In genomic region chr3:64900916-64901903, GRCh38 we compare ENCODE assay signal across 20 cellular contexts.
A peak's percentile ranks its signal among the peaks of the same experiment; 100 is the strongest.
DNase-seq lines count a peak whose midpoint lies in the region; ATAC-seq and TF ChIP-seq lines count a peak whose summit lies in the region.
"Had no signal": no experiment of that assay in that cellular context is flagged by ENCODE, and none has a peak within 500 bp of the region (broad histone marks: within the 10 kb centered on the region; RNA-seq: fewer than 3 reads in every experiment).

No MANE protein-coding gene starts in this region.

- ATAC-seq in GM23338 (peak; percentile 83), left ventricle myocardium superior (peak; percentile 85), lower lobe of right lung (no peak)
- ATAC-seq: activated naive CD8-positive, alpha-beta T cell treated with anti-CD3 and anti-CD28 coated beads, Interleukin-2, amount 50 U/mL, for 24 hours; stimulated activated effector memory CD8-positive, alpha-beta T cell treated with anti-CD3 and anti-CD28 coated beads, Interleukin-12 subunit alpha, Interleukin-12 subunit beta, amount 100 ng/mL, for 72 hours; upper lobe of right lung had no signal

- H3K4me1 Mint-ChIP-seq in GM23338 = peaks cover 26% of the 10 kb centered on the region
- H3K4me1 Mint-ChIP-seq: activated naive CD8-positive, alpha-beta T cell treated with anti-CD3 and anti-CD28 coated beads, Interleukin-2, amount 50 U/mL, for 24 hours; CD4-positive, alpha-beta memory T cell; stimulated activated effector memory CD8-positive, alpha-beta T cell treated with anti-CD3 and anti-CD28 coated beads, Interleukin-12 subunit alpha, Interleukin-12 subunit beta, amount 100 ng/mL, for 72 hours had no signal

- no peaks in the 10 kb centered on the region for H4K20me1 ChIP-seq in GM23338 (replicated peaks; ENCODE audit: insufficient read depth)

- H3K9me2 ChIP-seq in GM23338 (ENCODE audit: insufficient read depth) = no peaks in the 10 kb centered on the region

- no peaks in the 10 kb centered on the region for H3K79me2 ChIP-seq in GM23338 (replicated peaks; ENCODE audit: insufficient read depth)

- intact Hi-C loops in left ventricle myocardium superior (cut with micrococcal nuclease) = no loop called here
- intact Hi-C loops in lower lobe of right lung (cut with DNase I) = no loop called here

- no peaks in the 10 kb centered on the region for H3K27me3 Mint-ChIP-seq in GM23338 (ENCODE audit: insufficient read depth, low read depth, poor library complexity)
- H3K27me3 Mint-ChIP-seq: activated CD4-positive, alpha-beta memory T cell treated with anti-CD3 and anti-CD28 coated beads for 36 hours; activated naive CD8-positive, alpha-beta T cell treated with anti-CD3 and anti-CD28 coated beads, Interleukin-2, amount 50 U/mL, for 24 hours; CD4-positive, alpha-beta memory T cell had no signal

- 0 out of 2 replicates have a peak overlapping the region, but pooled peaks have one; percentile 9 for H3K27ac Mint-ChIP-seq in GM23338
- H3K27ac Mint-ChIP-seq: activated CD4-positive, alpha-beta memory T cell treated with anti-CD3 and anti-CD28 coated beads for 36 hours; activated naive CD8-positive, alpha-beta T cell treated with anti-CD3 and anti-CD28 coated beads, Interleukin-2, amount 50 U/mL, for 24 hours; CD4-positive, alpha-beta memory T cell; stimulated activated effector memory CD8-positive, alpha-beta T cell treated with anti-CD3 and anti-CD28 coated beads, Interleukin-12 subunit alpha, Interleukin-12 subunit beta, amount 100 ng/mL, for 72 hours had no signal

- peaks cover 9% of the 10 kb centered on the region for H3K4me1 ChIP-seq in GM23338 (ENCODE audit: insufficient read depth)
- H3K4me1 ChIP-seq in lower lobe of right lung = no peaks in the 10 kb centered on the region

- H3K36me3 Mint-ChIP-seq in GM23338 (ENCODE audit: low read depth) = no peaks in the 10 kb centered on the region
- H3K36me3 Mint-ChIP-seq: activated CD4-positive, alpha-beta memory T cell treated with anti-CD3 and anti-CD28 coated beads for 36 hours; CD4-positive, alpha-beta memory T cell; stimulated activated effector memory CD8-positive, alpha-beta T cell treated with anti-CD3 and anti-CD28 coated beads, Interleukin-12 subunit alpha, Interleukin-12 subunit beta, amount 100 ng/mL, for 72 hours had no signal

- peak; percentile 12 for DNase-seq in GM23338 (ENCODE audit: low spot score)
- DNase-seq in coronary artery (ENCODE audit: low spot score) = no peak
- no peak for DNase-seq in left ventricle myocardium superior
- peak; percentile 38 for DNase-seq in renal cortical epithelial cell (ENCODE audit: low read depth)
- DNase-seq in AML-193 (lab: John Stamatoyannopoulos, UW) = no peak
- DNase-seq in GM13976 (ENCODE audit: low spot score) = no peak
- no peak for DNase-seq in lower lobe of right lung
- DNase-seq in NCI-H526 treated with DMSO at 0.1 percent for 48 hours (lab: John Stamatoyannopoulos, UW) = no peak
- DNase-seq: activated CD4-positive, alpha-beta memory T cell treated with anti-CD3 and anti-CD28 coated beads for 36 hours; activated naive CD8-positive, alpha-beta T cell treated with anti-CD3 and anti-CD28 coated beads, Interleukin-2, amount 50 U/mL, for 24 hours; CD4-positive, alpha-beta memory T cell; DND-41; erythroblast; GOT3; mammary epithelial cell; NCI-H1694 treated with DMSO at 0.1 percent for 48 hours; NCI-H446; upper lobe of right lung had no signal

- no peak for TF ChIP-seq CTCF in GM23338 (conservative IDR thresholded peaks at IDR 0.05; ENCODE audit: low read depth in 2 of 2)
- TF ChIP-seq CTCF in coronary artery (IDR thresholded peaks at IDR 0.05) = no peak
- TF ChIP-seq CTCF in GM13976 (IDR thresholded peaks at IDR 0.05; ENCODE audit: borderline replicate concordance, control extremely low read depth, extremely low read depth, insufficient read depth, missing control alignments) = no peak
- TF ChIP-seq CTCF in lower lobe of right lung (IDR thresholded peaks at IDR 0.05) = no peak

- H3K9me3 Mint-ChIP-seq in GM23338 = no peaks in the 10 kb centered on the region
- H3K9me3 Mint-ChIP-seq: activated CD4-positive, alpha-beta memory T cell treated with anti-CD3 and anti-CD28 coated beads for 36 hours; activated naive CD8-positive, alpha-beta T cell treated with anti-CD3 and anti-CD28 coated beads, Interleukin-2, amount 50 U/mL, for 24 hours had no signal

- H3K4me3 Mint-ChIP-seq in GM23338 = no peak overlapping the region
- H3K4me3 Mint-ChIP-seq: activated CD4-positive, alpha-beta memory T cell treated with anti-CD3 and anti-CD28 coated beads for 36 hours; activated naive CD8-positive, alpha-beta T cell treated with anti-CD3 and anti-CD28 coated beads, Interleukin-2, amount 50 U/mL, for 24 hours; CD4-positive, alpha-beta memory T cell; stimulated activated effector memory CD8-positive, alpha-beta T cell treated with anti-CD3 and anti-CD28 coated beads, Interleukin-12 subunit alpha, Interleukin-12 subunit beta, amount 100 ng/mL, for 72 hours had no signal

- H3K27me3 ChIP-seq in GM23338 (ENCODE audit: insufficient read depth) = no peaks in the 10 kb centered on the region
- no peaks in the 10 kb centered on the region for H3K27me3 ChIP-seq in lower lobe of right lung (ENCODE audit: low read depth)
- H3K27me3 ChIP-seq: upper lobe of right lung had no signal

- no peaks in the 10 kb centered on the region for H3K9me3 ChIP-seq in lower lobe of right lung
- H3K9me3 ChIP-seq: upper lobe of right lung had no signal

- in situ Hi-C loops in GM13976 (cut with MboI; ENCODE audit: low sequenced_read_pairs, unreplicated experiment) = no loop called here

- H3K27ac ChIP-seq in GM23338 (ENCODE audit: low read depth) (no peak overlapping the region; the same call in 1 of the 2 replicates), coronary artery (peak overlapping the region; percentile 0 to 66), lower lobe of right lung (no peak overlapping the region)
- H3K27ac ChIP-seq: upper lobe of right lung had no signal

- no peaks in the 10 kb centered on the region for H3F3A ChIP-seq in GM23338 (replicated peaks; ENCODE audit: low read depth)

- H3K4me2 ChIP-seq in GM23338 = no peak overlapping the region

- no peak overlapping the region for H2AFZ ChIP-seq in GM23338

- no peak overlapping the region for H3K4me3 ChIP-seq in GM23338
- no peak overlapping the region for H3K4me3 ChIP-seq in coronary artery
- H3K4me3 ChIP-seq in lower lobe of right lung = no peak overlapping the region
- H3K4me3 ChIP-seq: skin epidermis, upper lobe of right lung had no signal

- H3K36me3 ChIP-seq in GM23338 (ENCODE audit: insufficient read depth) = no peaks in the 10 kb centered on the region
- H3K36me3 ChIP-seq in lower lobe of right lung = no peaks in the 10 kb centered on the region
- H3K36me3 ChIP-seq: upper lobe of right lung had no signal

TF ChIP-seq in GM23338, 12 proteins besides CTCF, POLR2A, EP300 and RAD21 (continues in another document):
- TF ChIP-seq JUNB (IDR thresholded peaks at IDR 0.05; ENCODE audit: unreplicated experiment) = no peak
- TF ChIP-seq EZH2 (IDR thresholded peaks at IDR 0.05; ENCODE audit: low read depth, unreplicated experiment) = no peak

Comparison
In these comparisons a context has a peak if more than half of its experiments do, and no peak if none do; other contexts are left out.
1. ATAC-seq: peak in GM23338 (single experiment) and left ventricle myocardium superior (single experiment); none in lower lobe of right lung (0 of 2).
2. DNase-seq: peak in GM23338 (single experiment) and renal cortical epithelial cell (single experiment); none in coronary artery (single experiment), left ventricle myocardium superior (single experiment), AML-193 (0 of 2), GM13976 (single experiment), lower lobe of right lung (single experiment) and NCI-H526 treated with DMSO at 0.1 percent for 48 hours (single experiment).
3. H3K27ac ChIP-seq: peak in coronary artery (2 of 2); none in GM23338 (single experiment) and lower lobe of right lung (single experiment).